ENCODE assay signal across 1 cellular context in genomic region chr17:53719229-53719628, GRCh38.
A peak's percentile ranks its signal among the peaks of the same experiment; 100 is the strongest.
TF ChIP-seq lines count a peak whose summit lies in the region.

No MANE protein-coding gene starts in this region.

TF ChIP-seq in SK-N-SH treated with all-trans-retinoic acid at 6 μM for 48 hours, 23 proteins besides CTCF, POLR2A, EP300 and RAD21 (continued from another document):
- TF ChIP-seq CREB5 (CRISPR knock-in tag; IDR thresholded peaks at IDR 0.05; ENCODE audit: low read depth) = peak; percentile 64
- peak; percentile 83; the same call in 1 of the 2 replicates for TF ChIP-seq SNAI2 (CRISPR knock-in tag; IDR thresholded peaks at IDR 0.05)
- no peak for TF ChIP-seq CSRNP3 (CRISPR knock-in tag; IDR thresholded peaks at IDR 0.05)
- peak; percentile 83 for TF ChIP-seq TSHZ2 (CRISPR knock-in tag; IDR thresholded peaks at IDR 0.05)
- peak; percentile 75 for TF ChIP-seq TCF4 (CRISPR knock-in tag; IDR thresholded peaks at IDR 0.05; ENCODE audit: borderline replicate concordance)
- no peak for TF ChIP-seq ESRRG (CRISPR knock-in tag; IDR thresholded peaks at IDR 0.05)
- peak; percentile 93 for TF ChIP-seq ISL1 (CRISPR knock-in tag; IDR thresholded peaks at IDR 0.05)
TF ChIP-seq in SK-N-SH treated with all-trans-retinoic acid at 6 μM for 48 hours: peak in this region for 6.
